ENCODE assay signal across 2 cellular contexts in genomic region chr11:47863893-47864430, GRCh38.
TF ChIP-seq lines count a peak whose summit lies in the region.

No MANE protein-coding gene starts in this region.

TF ChIP-seq in A549, 52 proteins besides CTCF, POLR2A, EP300 and RAD21 (continued from another document):
- no peak for TF ChIP-seq ESRRA (IDR thresholded peaks at IDR 0.05; ENCODE audit: borderline replicate concordance, low read length)
- TF ChIP-seq FOSB (CRISPR knock-in tag; IDR thresholded peaks at IDR 0.05): no peak
- no peak for TF ChIP-seq BHLHE40 (IDR thresholded peaks at IDR 0.05; ENCODE audit: low read depth, low read length)

TF ChIP-seq in SK-N-SH treated with all-trans-retinoic acid at 6 μM for 48 hours, 23 proteins besides CTCF, POLR2A, EP300 and RAD21 (continued from another document):
- TF ChIP-seq CSRNP3 (CRISPR knock-in tag; IDR thresholded peaks at IDR 0.05): no peak
- TF ChIP-seq PATZ1 (CRISPR knock-in tag; IDR thresholded peaks at IDR 0.05; ENCODE audit: borderline replicate concordance): no peak
- no peak for TF ChIP-seq GLIS3 (CRISPR knock-in tag; IDR thresholded peaks at IDR 0.05)
- no peak for TF ChIP-seq POU6F1 (CRISPR knock-in tag; IDR thresholded peaks at IDR 0.05; ENCODE audit: borderline replicate concordance, low read depth)
- no peak for TF ChIP-seq ARNTL (CRISPR knock-in tag; IDR thresholded peaks at IDR 0.05; ENCODE audit: borderline replicate concordance, low read depth)
